In genomic region chr10:6365384-6365783, GRCh38 we compare ENCODE assay signal across 22 cellular contexts.
DNase-seq lines count a peak whose midpoint lies in the region; ATAC-seq and TF ChIP-seq lines count a peak whose summit lies in the region.
"Had no signal": no experiment of that assay in that cellular context is flagged by ENCODE, and none has a peak within 500 bp of the region (broad histone marks: within the 10 kb centered on the region; RNA-seq: fewer than 3 reads in every experiment).

No MANE protein-coding gene starts in this region.

- no peak overlapping the region for H3K9ac ChIP-seq in SK-N-SH

- H3K36me3 ChIP-seq in SK-N-SH (replicated peaks in 1 of 2; ENCODE audit: control insufficient read depth in 1 of 2, insufficient read depth in 2 of 2, low read length in 1 of 2) (no peaks in the 10 kb centered on the region), right lobe of liver (no peaks in the 10 kb centered on the region), stomach (no peaks in the 10 kb centered on the region)
- H3K36me3 ChIP-seq: tibial nerve had no signal

- TF ChIP-seq EP300 in SK-N-SH (IDR thresholded peaks at IDR 0.05; ENCODE audit: borderline replicate concordance in 1 of 2, low read depth in 1 of 2, low read length in 1 of 2) (no peak), stomach (IDR thresholded peaks at IDR 0.05) (no peak)

- TF ChIP-seq CTCF in SK-N-SH (IDR thresholded peaks at IDR 0.05) (no peak), choroid plexus epithelial cell (conservative IDR thresholded peaks at IDR 0.05; ENCODE audit: low read depth, low read length) (no peak), right lobe of liver (IDR thresholded peaks at IDR 0.05) (no peak), stomach (IDR thresholded peaks at IDR 0.05) (no peak)

- no peaks in the 10 kb centered on the region; a peak in 2 of 4 replicates for H3K4me1 ChIP-seq in SK-N-SH (ENCODE audit: control insufficient read depth in 1 of 2, insufficient read depth in 2 of 2, low read depth in 1 of 2, low read length in 1 of 2)
- H3K4me1 ChIP-seq in right lobe of liver = peaks cover 0 to 21% (median 7%) of the 10 kb centered on the region in 4 donors
- peaks cover 0 to 34% (median 8%) of the 10 kb centered on the region in 4 donors for H3K4me1 ChIP-seq in stomach
- H3K4me1 ChIP-seq: tibial nerve had no signal

- POLR2A ChIA-PET in SK-N-SH (lab: Yijun Ruan, JAX) = no interaction called here

- no peaks in the 10 kb centered on the region for H3K9me2 ChIP-seq in SK-N-SH

- no peak overlapping the region for H2AFZ ChIP-seq in SK-N-SH (ENCODE audit: low read depth)

- H3K9me3 ChIP-seq in SK-N-SH (no peaks in the 10 kb centered on the region), right lobe of liver (no peaks in the 10 kb centered on the region), stomach (peaks cover 0 to 4% (median 0%) of the 10 kb centered on the region in 4 donors)

- DNase-seq in SK-N-SH (no peak), choroid plexus epithelial cell (ENCODE audit: low read depth) (peak; percentile 30), right lobe of liver (peak in 1 of 3 donors; percentile 82), stomach (peak; percentile 74), NCI-H146 treated with DMSO at 0.1 percent for 48 hours (lab: John Stamatoyannopoulos, UW; ENCODE audit: unreplicated experiment) (no peak), DMS79 (lab: John Stamatoyannopoulos, UW) (no peak)
- DNase-seq: activated CD4-positive, alpha-beta T cell treated with anti-CD3 and anti-CD28 coated beads for 4 hours; activated CD8-positive, alpha-beta memory T cell treated with anti-CD3 and anti-CD28 coated beads for 24 hours; activated gamma-delta T cell; activated naive CD8-positive, alpha-beta T cell treated with anti-CD3 and anti-CD28 coated beads, Interleukin-2, amount 10 ng/mL, durations not matched to agents 7 days and 5 days; activated T-cell treated with anti-CD3 and anti-CD28 coated beads, Interleukin-2, amount 50 U/mL, for 24 hours; EL; HCEC 1CT; kidney; NCI-H1048; NCI-H1930; NCI-H526; Right ventricle myocardium superior had no signal

- H4K20me1 ChIP-seq in SK-N-SH (ENCODE audit: insufficient read depth) = no peaks in the 10 kb centered on the region

- TF ChIP-seq POLR2A in right lobe of liver (IDR thresholded peaks at IDR 0.05) (no peak), stomach (IDR thresholded peaks at IDR 0.05) (no peak)

- no peak overlapping the region for H3K4me2 ChIP-seq in SK-N-SH

- no peak for TF ChIP-seq RAD21 in SK-N-SH (IDR thresholded peaks at IDR 0.05; ENCODE audit: low read length)

- ATAC-seq in SK-N-SH treated with all-trans-retinoic acid at 6 μM for 48 hours = no peak
- peak; percentile 91 to 95 (median 92) for ATAC-seq in right lobe of liver
- ATAC-seq in GM18861 (IDR thresholded peaks at IDR 0.05; ENCODE audit: unreplicated experiment) = no peak

- H3K4me3 ChIP-seq in SK-N-SH (ENCODE audit: low read depth in 2 of 2, low read length in 1 of 2) = no peak overlapping the region
- no peak overlapping the region for H3K4me3 ChIP-seq in choroid plexus epithelial cell (ENCODE audit: low read depth, low read length)
- no peak overlapping the region for H3K4me3 ChIP-seq in right lobe of liver
- no peak overlapping the region for H3K4me3 ChIP-seq in stomach
- H3K4me3 ChIP-seq: tibial nerve had no signal

- no peaks in the 10 kb centered on the region; the same call in 1 of the 2 replicates for H3K79me2 ChIP-seq in SK-N-SH (ENCODE audit: insufficient read depth)

- no peaks in the 10 kb centered on the region for H3K27me3 ChIP-seq in SK-N-SH (ENCODE audit: insufficient read depth)
- no peaks in the 10 kb centered on the region for H3K27me3 ChIP-seq in right lobe of liver
- H3K27me3 ChIP-seq in stomach = no peaks in the 10 kb centered on the region
- H3K27me3 ChIP-seq: tibial nerve had no signal

- intact Hi-C loops in right lobe of liver (cut with DNase I) = no loop called here
- intact Hi-C loops in stomach (cut with DNase I; ENCODE audit: low total_unique reads) = no loop called here

- H3F3A ChIP-seq in SK-N-SH (replicated peaks; ENCODE audit: insufficient read depth) = no peaks in the 10 kb centered on the region

- H3K27ac ChIP-seq in SK-N-SH (ENCODE audit: low read depth in 2 of 2, low read length in 1 of 2) (peak overlapping the region in 1 of 2 experiments; percentile 16; a peak in 2 of 4 replicates), right lobe of liver (no peak overlapping the region), stomach (peak overlapping the region in 3 of 5 donors; percentile 28 to 55 (median 32))
- H3K27ac ChIP-seq: 22Rv1, tibial nerve had no signal

- WGBS in SK-N-SH (ENCODE audit: low lambda C conversion rate) = 58% methylated on average over 4 of the region's 4 CpGs
- WGBS in right lobe of liver (ENCODE audit: insufficient coverage, low coverage, low lambda C conversion rate, missing lambda C conversion rate) = 23% methylated on average over 4 of the region's 4 CpGs
- WGBS in stomach, 5 donors = 19 to 49% (median 46%) methylated on average over 4 of the region's 4 CpGs

- CTCF ChIA-PET in SK-N-SH (lab: Yijun Ruan, JAX) = interaction anchor here (0.7 to 1.6 kb wide), 3 partner anchors 36 to 988 kb away, joined by 3 read pairs; no protein-coding TSS in a partner anchor

TF ChIP-seq in SK-N-SH, 30 proteins besides CTCF, POLR2A, EP300 and RAD21:
- TF ChIP-seq TCF12 (IDR thresholded peaks at IDR 0.05) (peak; percentile 14; the same call in 1 of the 2 replicates), JUND (IDR thresholded peaks at IDR 0.05) (no peak), ELF1 (IDR thresholded peaks at IDR 0.05) (no peak)

TF ChIP-seq in SK-N-SH treated with all-trans-retinoic acid at 6 μM for 48 hours, 23 proteins besides CTCF, POLR2A, EP300 and RAD21:
- TF ChIP-seq GLIS3 (CRISPR knock-in tag; IDR thresholded peaks at IDR 0.05) = no peak
- TF ChIP-seq, protein P1, sequence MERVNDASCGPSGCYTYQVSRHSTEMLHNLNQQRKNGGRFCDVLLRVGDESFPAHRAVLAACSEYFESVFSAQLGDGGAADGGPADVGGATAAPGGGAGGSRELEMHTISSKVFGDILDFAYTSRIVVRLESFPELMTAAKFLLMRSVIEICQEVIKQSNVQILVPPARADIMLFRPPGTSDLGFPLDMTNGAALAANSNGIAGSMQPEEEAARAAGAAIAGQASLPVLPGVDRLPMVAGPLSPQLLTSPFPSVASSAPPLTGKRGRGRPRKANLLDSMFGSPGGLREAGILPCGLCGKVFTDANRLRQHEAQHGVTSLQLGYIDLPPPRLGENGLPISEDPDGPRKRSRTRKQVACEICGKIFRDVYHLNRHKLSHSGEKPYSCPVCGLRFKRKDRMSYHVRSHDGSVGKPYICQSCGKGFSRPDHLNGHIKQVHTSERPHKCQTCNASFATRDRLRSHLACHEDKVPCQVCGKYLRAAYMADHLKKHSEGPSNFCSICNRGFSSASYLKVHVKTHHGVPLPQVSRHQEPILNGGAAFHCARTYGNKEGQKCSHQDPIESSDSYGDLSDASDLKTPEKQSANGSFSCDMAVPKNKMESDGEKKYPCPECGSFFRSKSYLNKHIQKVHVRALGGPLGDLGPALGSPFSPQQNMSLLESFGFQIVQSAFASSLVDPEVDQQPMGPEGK (CRISPR knock-in tag; IDR thresholded peaks at IDR 0.05; ENCODE audit: borderline replicate concordance) = no peak
- no peak for TF ChIP-seq TCF4 (CRISPR knock-in tag; IDR thresholded peaks at IDR 0.05; ENCODE audit: borderline replicate concordance)
- TF ChIP-seq ZNF8 (CRISPR knock-in tag; IDR thresholded peaks at IDR 0.05) = no peak
- no peak for TF ChIP-seq OSR1 (CRISPR knock-in tag; IDR thresholded peaks at IDR 0.05)
- no peak for TF ChIP-seq PPARA (CRISPR knock-in tag; IDR thresholded peaks at IDR 0.05; ENCODE audit: borderline replicate concordance)
- no peak for TF ChIP-seq BACH2 (CRISPR knock-in tag; IDR thresholded peaks at IDR 0.05; ENCODE audit: borderline replicate concordance)
- TF ChIP-seq SNAI2 (CRISPR knock-in tag; IDR thresholded peaks at IDR 0.05) = no peak
- TF ChIP-seq CREB5 (CRISPR knock-in tag; IDR thresholded peaks at IDR 0.05; ENCODE audit: low read depth) = no peak
- no peak for TF ChIP-seq ZC3H10 (CRISPR knock-in tag; IDR thresholded peaks at IDR 0.05)
- no peak for TF ChIP-seq RARB (CRISPR knock-in tag; IDR thresholded peaks at IDR 0.05)

Comparison
In these comparisons a context has a peak if more than half of its experiments do, and no peak if none do; other contexts are left out.
1. DNase-seq: peak in choroid plexus epithelial cell (single experiment) and stomach (single experiment); none in SK-N-SH (single experiment), NCI-H146 treated with DMSO at 0.1 percent for 48 hours (single experiment) and DMS79 (single experiment).
2. H3K27ac ChIP-seq: peak in stomach (3 of 5); none in right lobe of liver (0 of 3).
3. ATAC-seq: peak in right lobe of liver (4 of 4); none in SK-N-SH treated with all-trans-retinoic acid at 6 μM for 48 hours (single experiment) and GM18861 (single experiment).